8 cellular contexts compared by ENCODE assay signal in genomic region chr6:34248727-34249468, GRCh38. TPM values are rescaled to one million over a fixed set of nuclear protein-coding genes. Genes with fewer than 3 reads are reported as not detected.
DNase-seq lines count a peak whose midpoint lies in the region; ATAC-seq lines count a peak whose summit lies in the region.

SMIM29 (minus strand) TSS chr6:34249006; CDS start chr6:34247791, 1,215 bp downstream.

- H3K36me3 ChIP-seq in CD8-positive, alpha-beta memory T cell (ENCODE audit: insufficient read depth, low read length) = no peaks in the 10 kb centered on the region

- CTCF ChIA-PET in CD8-positive, alpha-beta memory T cell (lab: Charles Lee) = interaction anchor here (0.6 to 4.4 kb wide), 33 partner anchors 9 to 360 kb away, joined by 3 to 50 read pairs (median 4); partner anchors contain the start of genes HMGA1, NUDT3 and RPS10

- peaks cover 0 to 1% of the 10 kb centered on the region in 2 donors for H3K27me3 Mint-ChIP-seq in CD8-positive, alpha-beta memory T cell

- no peaks in the 10 kb centered on the region for H3K9me3 ChIP-seq in CD8-positive, alpha-beta memory T cell (ENCODE audit: low read length)

- H3K9me3 Mint-ChIP-seq in CD8-positive, alpha-beta memory T cell = no peaks in the 10 kb centered on the region

- ATAC-seq in GM19467 (IDR thresholded peaks at IDR 0.05; ENCODE audit: unreplicated experiment) = peak; percentile 77

- peaks cover 21 to 53% (median 21%) of the 10 kb centered on the region in 3 donors for H3K4me1 Mint-ChIP-seq in CD8-positive, alpha-beta memory T cell

- peak within 1 kb of the TSS; percentile 95 to 99 (median 97) for H3K27ac Mint-ChIP-seq in CD8-positive, alpha-beta memory T cell

- H3K4me3 ChIP-seq in CD8-positive, alpha-beta memory T cell (ENCODE audit: low read length) = peak within 1 kb of the TSS; percentile 95

- H3K4me1 ChIP-seq in CD8-positive, alpha-beta memory T cell (ENCODE audit: insufficient read depth, low read length) = peaks cover 20% of the 10 kb centered on the region

- H3K36me3 Mint-ChIP-seq in CD8-positive, alpha-beta memory T cell = peaks cover 0 to 25% (median 2%) of the 10 kb centered on the region in 3 donors

- H3K4me3 Mint-ChIP-seq in CD8-positive, alpha-beta memory T cell = peak within 1 kb of the TSS; percentile 91 to 99 (median 92)

- H3K27me3 ChIP-seq in CD8-positive, alpha-beta memory T cell (ENCODE audit: insufficient read depth, low read length, poor library complexity, severe bottlenecking) = no peaks in the 10 kb centered on the region

- DNase-seq in CD8-positive, alpha-beta memory T cell = peak; percentile 96 to 98 (median 97)
- DNase-seq in HT-29 (ENCODE audit: low spot score) (peak; percentile 95), NK-92 (lab: John Stamatoyannopoulos, UW; ENCODE audit: unreplicated experiment) (peak; percentile 77), medulla oblongata (ENCODE audit: extremely low spot score) (peak; percentile 98)
- peak; percentile 90 to 96 for DNase-seq in activated CD8-positive, alpha-beta memory T cell treated with anti-CD3 and anti-CD28 coated beads for 1 hour (ENCODE audit: extremely low read depth in 1 of 2, low read depth in 1 of 2)
- DNase-seq in effector CD4-positive, alpha-beta T cell = peak; percentile 97
- DNase-seq in stimulated activated CD4-positive, alpha-beta T cell treated with anti-CD3 and anti-CD28 coated beads, TNF-alpha, amount 100 ng/mL, for 48 hours (ENCODE audit: low read depth in 3 of 3) = peak; percentile 93 to 98 (median 97)

- peak within 1 kb of the TSS; percentile 89 for H3K27ac ChIP-seq in CD8-positive, alpha-beta memory T cell (ENCODE audit: low read depth, low read length)

- POLR2A ChIA-PET in CD8-positive, alpha-beta memory T cell (lab: Charles Lee) = interaction anchor here (0.5 to 4.5 kb wide), 7 partner anchors 12 to 177 kb away, joined by 3 to 40 read pairs (median 6); partner anchors contain the start of genes HMGA1 and RPS10

RNA-seq across cellular contexts. Expression of gene SMIM29, which starts in this region (rescaled TPM):
- total RNA-seq in CD8-positive, alpha-beta memory T cell = 10 to 100 TPM; 23.0 to 26.0 TPM
- polyA plus RNA-seq in CD8-positive, alpha-beta memory T cell = 62.5 TPM
- total RNA-seq in HT-29 (2014; rRNA removed; shearing (Covaris generic)) = 25.2 and 26.8 TPM in 2 replicates

Comparison
In these comparisons a context has a peak if more than half of its experiments do, and no peak if none do; other contexts are left out.
1. Peak in every context shown above with its lines: DNase-seq, ATAC-seq, H3K4me3 ChIP-seq and H3K27ac ChIP-seq.